In the genomic region with DNA sequence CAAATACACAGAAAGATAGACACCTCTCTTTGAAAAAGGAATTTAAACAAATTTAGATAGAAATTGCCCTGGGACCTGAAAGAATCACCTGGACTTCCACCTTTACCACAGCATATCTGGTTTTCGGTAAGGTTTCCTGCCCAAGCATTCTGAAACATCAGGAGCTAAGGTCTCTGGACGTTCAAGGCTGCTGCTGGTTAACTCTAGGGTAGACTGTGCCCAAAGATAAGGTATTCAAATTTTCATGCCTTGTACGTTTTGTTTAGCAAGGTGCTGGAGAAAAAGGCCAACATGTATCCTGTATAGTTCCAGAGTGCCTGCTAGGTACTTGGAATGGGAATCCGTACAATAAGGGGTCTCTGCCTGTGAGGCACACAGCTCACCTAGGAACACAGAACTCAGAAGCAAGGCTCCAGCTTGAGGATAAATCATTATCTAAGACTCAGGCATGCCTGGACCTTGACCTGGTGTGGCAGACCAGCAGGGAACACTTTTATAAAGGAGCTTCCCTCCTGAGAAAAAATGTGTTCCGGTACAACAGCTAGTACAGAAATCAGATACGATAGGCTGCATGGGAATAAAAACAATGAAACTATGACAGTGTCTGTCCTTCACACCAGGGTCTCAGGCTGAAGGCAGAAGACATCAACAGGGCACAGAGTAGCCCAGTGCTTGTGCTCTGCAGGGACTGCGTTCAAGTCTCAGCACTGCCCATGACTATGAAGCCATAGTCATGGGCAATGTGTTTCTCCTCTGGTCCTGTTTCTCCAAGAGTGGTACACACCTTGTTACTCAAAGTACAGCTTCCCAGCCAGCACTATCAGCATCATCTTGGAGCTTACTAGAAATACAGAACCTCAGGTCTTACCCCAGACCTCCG, we compare ENCODE assay signal across 33 cellular contexts.
DNase-seq lines count a peak whose midpoint lies in the region; ATAC-seq, FAIRE-seq and TF ChIP-seq lines count a peak whose summit lies in the region.
"Had no signal": no experiment of that assay in that cellular context is flagged by ENCODE, and none has a peak within 500 bp of the region (broad histone marks: within the 10 kb centered on the region; RNA-seq: fewer than 3 reads in every experiment).

No MANE protein-coding gene starts in this region.

- no peak for TF ChIP-seq CTCF in liver (IDR thresholded peaks at IDR 0.05; ENCODE audit: low read depth, low read length, missing input control)
- no peak for TF ChIP-seq CTCF in right atrium auricular region (IDR thresholded peaks at IDR 0.05)

- H3K27me3 ChIP-seq in liver (ENCODE audit: control insufficient read depth in 4 of 4, insufficient read depth in 4 of 4, low read length in 3 of 4) (no peaks in the 10 kb centered on the region), small intestine (ENCODE audit: control insufficient read depth in 2 of 2, insufficient read depth in 2 of 2, low read length in 2 of 2) (no peaks in the 10 kb centered on the region), right atrium auricular region (no peaks in the 10 kb centered on the region)
- H3K27me3 ChIP-seq: neutrophil had no signal

- no peak for TF ChIP-seq RAD21 in liver (IDR thresholded peaks at IDR 0.05)

- ATAC-seq in GM18520 (IDR thresholded peaks at IDR 0.05; ENCODE audit: unreplicated experiment): no peak
- ATAC-seq: effector memory CD8-positive, alpha-beta T cell; stimulated activated naive B cell treated with anti-CD40 and anti-IgM and Interleukin-4, amounts not matched to agents 10 μg/mL and 1 μg/mL and 100 μg/mL, for 72 hours had no signal

- FAIRE-seq in small intestine (lab: Jason Lieb, UNC): no peak
- FAIRE-seq: urothelium cell line had no signal

- H3K27ac ChIP-seq in cingulate gyrus (ENCODE audit: low read depth, low read length) (peak overlapping the region; percentile 49), liver (ENCODE audit: low read depth in 1 of 2, low read length in 2 of 2) (no peak overlapping the region), small intestine (ENCODE audit: low read depth in 1 of 2, low read length in 1 of 2) (peak overlapping the region in 1 of 2 donors; percentile 53), right atrium auricular region (no peak overlapping the region)
- H3K27ac ChIP-seq: coronary artery, HL-60, left ventricle myocardium inferior, neutrophil, prostate gland, SJSA1 had no signal

- H3K4me1 ChIP-seq in liver (ENCODE audit: control insufficient read depth in 4 of 4, insufficient read depth in 4 of 4, low read length in 3 of 4) (peaks cover 0 to 2% (median 0%) of the 10 kb centered on the region in 4 donors), small intestine (ENCODE audit: control insufficient read depth in 2 of 2, insufficient read depth in 1 of 2, low read depth in 1 of 2, low read length in 1 of 2) (peaks cover 0 to 2% of the 10 kb centered on the region in 2 donors), right atrium auricular region (no peaks in the 10 kb centered on the region)
- H3K4me1 ChIP-seq: prostate gland had no signal

- H3K9me3 ChIP-seq in liver (ENCODE audit: control insufficient read depth in 4 of 4, low read length in 3 of 4) (no peaks in the 10 kb centered on the region), small intestine (ENCODE audit: control insufficient read depth, low read depth) (no peaks in the 10 kb centered on the region), right atrium auricular region (no peaks in the 10 kb centered on the region)
- H3K9me3 ChIP-seq: neutrophil, prostate gland, SJSA1 had no signal

- WGBS in liver: 60% methylated on average over 8 of the region's 8 CpGs
- WGBS in small intestine, 3 donors: 28 to 71% (median 35%) methylated on average over 8 of the region's 8 CpGs

- H3K9ac ChIP-seq in liver (ENCODE audit: low read depth in 1 of 2, low read length in 2 of 2): no peak overlapping the region

- no peaks in the 10 kb centered on the region for H3K36me3 ChIP-seq in liver (ENCODE audit: control insufficient read depth in 4 of 4, insufficient read depth in 3 of 4, low read depth in 1 of 4, low read length in 3 of 4)
- H3K36me3 ChIP-seq in small intestine (ENCODE audit: control insufficient read depth in 2 of 2, insufficient read depth in 2 of 2, low read length in 2 of 2): no peaks in the 10 kb centered on the region
- no peaks in the 10 kb centered on the region for H3K36me3 ChIP-seq in right atrium auricular region
- H3K36me3 ChIP-seq: left ventricle myocardium inferior, neutrophil, prostate gland, SJSA1 had no signal

- DNase-seq in LoVo (ENCODE audit: low spot score) (peak; percentile 24), small intestine (peak; percentile 84), right atrium auricular region (ENCODE audit: low spot score) (no peak), OCI-M1 (lab: John Stamatoyannopoulos, UW) (no peak)
- DNase-seq: ACHN; activated B cell treated with CpG ODN at 0.5 μM for 24 hours; activated CD4-positive, alpha-beta T cell treated with anti-CD3 and anti-CD28 coated beads, Interleukin-2, amount 10 ng/mL, durations not matched to agents 7 days and 5 days; activated effector memory CD4-positive, alpha-beta T cell treated with anti-CD3 and anti-CD28 coated beads, Interleukin-2, amount 50 U/mL, for 16 hours; activated T-cell treated with anti-CD3 and anti-CD28 coated beads, Interleukin-2, amount 50 U/mL, for 1 hour; aorta; DMS79 treated with DMSO at 0.1 percent for 48 hours; effector memory CD8-positive, alpha-beta T cell; GDM1; HCEC 1CT; Karpas-422; left ventricle myocardium inferior; mesendoderm; NCI-H1417; NCI-H2081 treated with DMSO at 0.1 percent for 48 hours; NCI-H446; NCI-H748 treated with DMSO at 0.1 percent for 48 hours; RPMI8226; stimulated activated naive B cell treated with anti-CD40 and anti-IgM and Interleukin-4, amounts not matched to agents 10 μg/mL and 1 μg/mL and 100 μg/mL, for 72 hours; substantia nigra had no signal

- H3K4me3 ChIP-seq in liver (ENCODE audit: low read depth in 1 of 3, low read length in 3 of 3) (no peak overlapping the region), small intestine (ENCODE audit: low read depth in 1 of 2, low read length in 2 of 2) (no peak overlapping the region), right atrium auricular region (no peak overlapping the region)
- H3K4me3 ChIP-seq: coronary artery, left ventricle myocardium inferior, prostate gland, SJSA1 had no signal

TF ChIP-seq in liver, 16 proteins besides CTCF, POLR2A, EP300 and RAD21 (continues in another document):
- TF ChIP-seq, protein P1, sequence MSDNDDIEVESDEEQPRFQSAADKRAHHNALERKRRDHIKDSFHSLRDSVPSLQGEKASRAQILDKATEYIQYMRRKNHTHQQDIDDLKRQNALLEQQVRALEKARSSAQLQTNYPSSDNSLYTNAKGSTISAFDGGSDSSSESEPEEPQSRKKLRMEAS (IDR thresholded peaks at IDR 0.05): no peak
- TF ChIP-seq TAF1 (conservative IDR thresholded peaks at IDR 0.05) (no peak), SP1 (IDR thresholded peaks at IDR 0.05) (peak; percentile 36), FOXA1 (IDR thresholded peaks at IDR 0.05) (no peak), HNF4G (IDR thresholded peaks at IDR 0.05) (peak; percentile 10), JUND (IDR thresholded peaks at IDR 0.05) (no peak), HNF4A (conservative IDR thresholded peaks at IDR 0.05) (peak in 1 of 2 donors; percentile 52), NR2F2 (IDR thresholded peaks at IDR 0.05) (no peak), RXRA (IDR thresholded peaks at IDR 0.05) (no peak), YY1 (IDR thresholded peaks at IDR 0.05) (no peak), EGR1 (IDR thresholded peaks at IDR 0.05; ENCODE audit: low read depth in 2 of 2) (no peak)
- TF ChIP-seq, protein P2, sequence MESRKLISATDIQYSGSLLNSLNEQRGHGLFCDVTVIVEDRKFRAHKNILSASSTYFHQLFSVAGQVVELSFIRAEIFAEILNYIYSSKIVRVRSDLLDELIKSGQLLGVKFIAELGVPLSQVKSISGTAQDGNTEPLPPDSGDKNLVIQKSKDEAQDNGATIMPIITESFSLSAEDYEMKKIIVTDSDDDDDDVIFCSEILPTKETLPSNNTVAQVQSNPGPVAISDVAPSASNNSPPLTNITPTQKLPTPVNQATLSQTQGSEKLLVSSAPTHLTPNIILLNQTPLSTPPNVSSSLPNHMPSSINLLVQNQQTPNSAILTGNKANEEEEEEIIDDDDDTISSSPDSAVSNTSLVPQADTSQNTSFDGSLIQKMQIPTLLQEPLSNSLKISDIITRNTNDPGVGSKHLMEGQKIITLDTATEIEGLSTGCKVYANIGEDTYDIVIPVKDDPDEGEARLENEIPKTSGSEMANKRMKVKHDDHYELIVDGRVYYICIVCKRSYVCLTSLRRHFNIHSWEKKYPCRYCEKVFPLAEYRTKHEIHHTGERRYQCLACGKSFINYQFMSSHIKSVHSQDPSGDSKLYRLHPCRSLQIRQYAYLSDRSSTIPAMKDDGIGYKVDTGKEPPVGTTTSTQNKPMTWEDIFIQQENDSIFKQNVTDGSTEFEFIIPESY (IDR thresholded peaks at IDR 0.05): no peak
- TF ChIP-seq, protein P3, sequence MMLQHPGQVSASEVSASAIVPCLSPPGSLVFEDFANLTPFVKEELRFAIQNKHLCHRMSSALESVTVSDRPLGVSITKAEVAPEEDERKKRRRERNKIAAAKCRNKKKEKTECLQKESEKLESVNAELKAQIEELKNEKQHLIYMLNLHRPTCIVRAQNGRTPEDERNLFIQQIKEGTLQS (IDR thresholded peaks at IDR 0.05): no peak
- TF ChIP-seq, protein P4, sequence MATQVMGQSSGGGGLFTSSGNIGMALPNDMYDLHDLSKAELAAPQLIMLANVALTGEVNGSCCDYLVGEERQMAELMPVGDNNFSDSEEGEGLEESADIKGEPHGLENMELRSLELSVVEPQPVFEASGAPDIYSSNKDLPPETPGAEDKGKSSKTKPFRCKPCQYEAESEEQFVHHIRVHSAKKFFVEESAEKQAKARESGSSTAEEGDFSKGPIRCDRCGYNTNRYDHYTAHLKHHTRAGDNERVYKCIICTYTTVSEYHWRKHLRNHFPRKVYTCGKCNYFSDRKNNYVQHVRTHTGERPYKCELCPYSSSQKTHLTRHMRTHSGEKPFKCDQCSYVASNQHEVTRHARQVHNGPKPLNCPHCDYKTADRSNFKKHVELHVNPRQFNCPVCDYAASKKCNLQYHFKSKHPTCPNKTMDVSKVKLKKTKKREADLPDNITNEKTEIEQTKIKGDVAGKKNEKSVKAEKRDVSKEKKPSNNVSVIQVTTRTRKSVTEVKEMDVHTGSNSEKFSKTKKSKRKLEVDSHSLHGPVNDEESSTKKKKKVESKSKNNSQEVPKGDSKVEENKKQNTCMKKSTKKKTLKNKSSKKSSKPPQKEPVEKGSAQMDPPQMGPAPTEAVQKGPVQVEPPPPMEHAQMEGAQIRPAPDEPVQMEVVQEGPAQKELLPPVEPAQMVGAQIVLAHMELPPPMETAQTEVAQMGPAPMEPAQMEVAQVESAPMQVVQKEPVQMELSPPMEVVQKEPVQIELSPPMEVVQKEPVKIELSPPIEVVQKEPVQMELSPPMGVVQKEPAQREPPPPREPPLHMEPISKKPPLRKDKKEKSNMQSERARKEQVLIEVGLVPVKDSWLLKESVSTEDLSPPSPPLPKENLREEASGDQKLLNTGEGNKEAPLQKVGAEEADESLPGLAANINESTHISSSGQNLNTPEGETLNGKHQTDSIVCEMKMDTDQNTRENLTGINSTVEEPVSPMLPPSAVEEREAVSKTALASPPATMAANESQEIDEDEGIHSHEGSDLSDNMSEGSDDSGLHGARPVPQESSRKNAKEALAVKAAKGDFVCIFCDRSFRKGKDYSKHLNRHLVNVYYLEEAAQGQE (IDR thresholded peaks at IDR 0.05): no peak

Comparison
In these comparisons a context has a peak if more than half of its experiments do, and no peak if none do; other contexts are left out.
1. DNase-seq: peak in LoVo (single experiment) and small intestine (single experiment); none in right atrium auricular region (single experiment) and OCI-M1 (single experiment).